ENCODE assay signal across 21 cellular contexts in genomic region chr4:95838192-95838591, GRCh38. TPM values are rescaled to one million over a fixed set of nuclear protein-coding genes. Genes with fewer than 3 reads are reported as not detected.
DNase-seq lines count a peak whose midpoint lies in the region; ATAC-seq and TF ChIP-seq lines count a peak whose summit lies in the region.
"Had no signal": no experiment of that assay in that cellular context is flagged by ENCODE, and none has a peak within 500 bp of the region (broad histone marks: within the 10 kb centered on the region; RNA-seq: fewer than 3 reads in every experiment).

No MANE protein-coding gene starts in this region.

- H4K91ac ChIP-seq in trophoblast cell (ENCODE audit: low read depth, low read length), result no peak overlapping the region

- H2BK12ac ChIP-seq in trophoblast cell (ENCODE audit: low read length), result no peak overlapping the region

- H3K4me2 ChIP-seq in trophoblast cell (ENCODE audit: low read length), result no peak overlapping the region
- H3K4me2 ChIP-seq: A549, BLaER1 had no signal

- peak in 7 of 8 donors; percentile 25 to 98 (median 87) for ATAC-seq in heart right ventricle
- ATAC-seq in HG02623 (IDR thresholded peaks at IDR 0.05; ENCODE audit: unreplicated experiment), result no peak
- ATAC-seq: A549; CD8-positive, alpha-beta T cell had no signal

- H3K79me2 ChIP-seq in trophoblast cell (ENCODE audit: control insufficient read depth, insufficient read depth, low read length, poor library complexity), result no peaks in the 10 kb centered on the region

- no peaks in the 10 kb centered on the region for H3K27me3 ChIP-seq in NT2/D1 (ENCODE audit: insufficient read depth, insufficient read length)
- H3K27me3 ChIP-seq in heart right ventricle, result no peaks in the 10 kb centered on the region
- no peaks in the 10 kb centered on the region for H3K27me3 ChIP-seq in iPS-18a (ENCODE audit: control insufficient read depth, insufficient read depth, low read length)
- no peaks in the 10 kb centered on the region for H3K27me3 ChIP-seq in trophoblast cell (ENCODE audit: insufficient read depth, low read length)
- H3K27me3 ChIP-seq: BLaER1, Peyer's patch had no signal

- H3K9me3 ChIP-seq in NT2/D1 (ENCODE audit: insufficient read depth, low read length) (no peaks in the 10 kb centered on the region), heart right ventricle (no peaks in the 10 kb centered on the region), iPS-18a (ENCODE audit: control insufficient read depth, low read depth, low read length) (no peaks in the 10 kb centered on the region), trophoblast cell (ENCODE audit: insufficient read depth, low read depth, low read length) (no peaks in the 10 kb centered on the region)
- H3K9me3 ChIP-seq: A549, BLaER1, Peyer's patch had no signal

- in situ Hi-C loops in G401 (cut with HindIII; ENCODE audit: low sequenced_read_pairs), result no loop called here

- no peak overlapping the region for H2AFZ ChIP-seq in trophoblast cell (ENCODE audit: insufficient read depth, low read length, poor library complexity)

- TF ChIP-seq CTCF in heart right ventricle (IDR thresholded peaks at IDR 0.05), result no peak

- H3K14ac ChIP-seq in trophoblast cell (ENCODE audit: low read length), result no peak overlapping the region

- H3K4me3 ChIP-seq in NT2/D1 (ENCODE audit: insufficient read length, low read depth), result no peak overlapping the region
- H3K4me3 ChIP-seq in heart right ventricle, result no peak overlapping the region
- H3K4me3 ChIP-seq in iPS-18a (ENCODE audit: low read length), result peak overlapping the region; percentile 14
- H3K4me3 ChIP-seq in trophoblast cell (ENCODE audit: low read depth, low read length), result no peak overlapping the region
- H3K4me3 ChIP-seq: A549, BLaER1, Peyer's patch had no signal

- H2BK5ac ChIP-seq in trophoblast cell (ENCODE audit: low read depth, low read length, poor library complexity), result no peak overlapping the region

- no peak overlapping the region for H3K23ac ChIP-seq in trophoblast cell (ENCODE audit: low read length)

- H3K79me1 ChIP-seq in trophoblast cell (ENCODE audit: low read length), result no peaks in the 10 kb centered on the region

- H2BK120ac ChIP-seq in trophoblast cell (ENCODE audit: insufficient read depth, low read length, poor library complexity), result no peak overlapping the region

- H3K36me3 ChIP-seq in NT2/D1 (ENCODE audit: insufficient read depth, insufficient read length, low read length) (no peaks in the 10 kb centered on the region), heart right ventricle (no peaks in the 10 kb centered on the region), iPS-18a (ENCODE audit: control insufficient read depth, low read depth, low read length) (no peaks in the 10 kb centered on the region), trophoblast cell (ENCODE audit: control insufficient read depth in 1 of 2, insufficient read depth in 2 of 2, low read length in 2 of 2) (no peaks in the 10 kb centered on the region)
- H3K36me3 ChIP-seq: BLaER1, Peyer's patch had no signal

- no peak overlapping the region for H3K4ac ChIP-seq in trophoblast cell (ENCODE audit: low read depth, low read length)

- 42 to 57% methylated on average over 2 of the region's 2 CpGs for WGBS in heart right ventricle, 2 donors
- WGBS in trophoblast cell (ENCODE audit: extremely low coverage, insufficient coverage, insufficient read length), result no CpG with 5 or more reads among the region's 2 CpGs

- H3K27ac ChIP-seq in heart right ventricle (no peak overlapping the region), iPS-18a (ENCODE audit: low read length) (no peak overlapping the region), trophoblast cell (ENCODE audit: low read depth, low read length) (no peak overlapping the region)
- H3K27ac ChIP-seq: A549, BLaER1, Peyer's patch had no signal

- H3K4me1 ChIP-seq in NT2/D1 (ENCODE audit: insufficient read depth, insufficient read length) (no peaks in the 10 kb centered on the region), heart right ventricle (no peaks in the 10 kb centered on the region), iPS-18a (ENCODE audit: control insufficient read depth, low read depth, low read length) (peaks cover 21% of the 10 kb centered on the region), trophoblast cell (ENCODE audit: control insufficient read depth in 1 of 2, insufficient read depth in 2 of 2, low read length in 2 of 2) (no peaks in the 10 kb centered on the region)
- H3K4me1 ChIP-seq: A549, BLaER1, Peyer's patch had no signal

- no peak overlapping the region for H4K8ac ChIP-seq in trophoblast cell (ENCODE audit: low read depth, low read length)

- DNase-seq in G401 (ENCODE audit: low spot score) (peak; percentile 44), NT2/D1 (ENCODE audit: low read depth, low spot score) (peak; percentile 6), heart right ventricle (peak; percentile 7 to 14), T-helper 9 cell (no peak), activated gamma-delta T cell treated with Interleukin-2 at 50 U/mL for 16 hours (no peak), trophoblast cell (no peak)
- DNase-seq: Calu3; CD8-positive, alpha-beta T cell; DMS53; EL; GOT3; KG1; NCI-H1417; NCI-H187 treated with DMSO at 0.1 percent for 48 hours; NCI-H345; NCI-H524 treated with DMSO at 0.1 percent for 48 hours; Peyer's patch had no signal

- no peak overlapping the region for H3K18ac ChIP-seq in trophoblast cell (ENCODE audit: low read length)

- H3K9ac ChIP-seq in NT2/D1 (ENCODE audit: insufficient read length, low read depth) (no peak overlapping the region), iPS-18a (ENCODE audit: low read length) (no peak overlapping the region), trophoblast cell (ENCODE audit: low read length) (no peak overlapping the region)
- H3K9ac ChIP-seq: BLaER1 had no signal

- H4K12ac ChIP-seq in trophoblast cell (ENCODE audit: low read depth, low read length), result no peak overlapping the region

- intact Hi-C loops in heart right ventricle (cut with DNase I), result no loop called here

- H2AK5ac ChIP-seq in trophoblast cell (ENCODE audit: low read length), result no peak overlapping the region

RNA-seq across cellular contexts. Expression of gene PDHA2, which starts 1.7 kb away (rescaled TPM):
- total RNA-seq in G401 (2014; rRNA removed; shearing (Covaris generic)), result not detected in 2 replicates
- not detected for total RNA-seq in heart right ventricle
- polyA plus RNA-seq in heart right ventricle, result not detected
- polyA plus RNA-seq in trophoblast cell (2013), result not detected in 2 replicates
- total RNA-seq: Calu3; CD8-positive, alpha-beta T cell; Peyer's patch had no signal
- polyA plus RNA-seq: A549 had no signal

Comparison
In these comparisons a context has a peak if more than half of its experiments do, and no peak if none do; other contexts are left out.
1. DNase-seq: peak in G401 (single experiment), NT2/D1 (single experiment) and heart right ventricle (2 of 2); none in T-helper 9 cell (single experiment), activated gamma-delta T cell treated with Interleukin-2 at 50 U/mL for 16 hours (single experiment) and trophoblast cell (0 of 2).